In genomic region chr3:140844072-140844471, GRCh38 we compare ENCODE assay signal across 21 cellular contexts.
DNase-seq lines count a peak whose midpoint lies in the region; ATAC-seq, FAIRE-seq and TF ChIP-seq lines count a peak whose summit lies in the region.
"Had no signal": no experiment of that assay in that cellular context is flagged by ENCODE, and none has a peak within 500 bp of the region (broad histone marks: within the 10 kb centered on the region; RNA-seq: fewer than 3 reads in every experiment).

No MANE protein-coding gene starts in this region.

- H3K36me3 ChIP-seq in HepG2 (replicated peaks in 1 of 2; ENCODE audit: control insufficient read depth in 1 of 2, insufficient read depth in 2 of 2, low read length in 2 of 2): no peaks in the 10 kb centered on the region
- H3K36me3 ChIP-seq in right lobe of liver: no peaks in the 10 kb centered on the region
- no peaks in the 10 kb centered on the region for H3K36me3 ChIP-seq in MM.1S (replicated peaks; ENCODE audit: insufficient read depth, low read length)
- no peaks in the 10 kb centered on the region for H3K36me3 ChIP-seq in SK-N-MC (ENCODE audit: insufficient read depth, low read length)

- TF ChIP-seq CTCF in HepG2 (CRISPR knock-in tag; IDR thresholded peaks at IDR 0.05) (no peak), right lobe of liver (IDR thresholded peaks at IDR 0.05) (no peak), MM.1S (IDR thresholded peaks at IDR 0.05; ENCODE audit: low read length) (no peak)

- H3K9me2 ChIP-seq in MM.1S (replicated peaks; ENCODE audit: insufficient read depth, low read length): no peaks in the 10 kb centered on the region

- H3F3A ChIP-seq in MM.1S (ENCODE audit: insufficient read depth, low read length): peaks cover 33% of the 10 kb centered on the region

- 0% methylated on average over 1 of the region's 1 CpG for WGBS in HepG2 (ENCODE audit: low lambda C conversion rate)
- 90% methylated on average over 1 of the region's 1 CpG for WGBS in right lobe of liver (ENCODE audit: insufficient coverage, low coverage, low lambda C conversion rate, missing lambda C conversion rate)

- ATAC-seq in HepG2 (no peak), right lobe of liver (no peak), sciatic nerve (peak; percentile 34)
- ATAC-seq: SK-N-SH treated with all-trans-retinoic acid at 6 μM for 48 hours, T-cell had no signal

- CTCF ChIA-PET in HepG2 (lab: Yijun Ruan, JAX; ENCODE audit: low intra/inter-chr PET ratio, low total read pairs): no interaction called here

- BruUV-seq in HepG2 (replicated peaks; lab: Mats Ljungman, UMichigan): no TSS peak

- no peaks in the 10 kb centered on the region for H3K9me3 ChIP-seq in HepG2 (ENCODE audit: low read length)
- no peaks in the 10 kb centered on the region for H3K9me3 ChIP-seq in right lobe of liver
- H3K9me3 ChIP-seq in MM.1S (replicated peaks; ENCODE audit: insufficient read depth, low read length): no peaks in the 10 kb centered on the region
- H3K9me3 ChIP-seq in SK-N-MC (ENCODE audit: low read depth, low read length): no peaks in the 10 kb centered on the region
- H3K9me3 ChIP-seq: Caco-2 had no signal

- DNase-seq in HepG2 (ENCODE audit: low spot score) (no peak), right lobe of liver (no peak), MM.1S (no peak), SK-N-MC (ENCODE audit: low read depth, low spot score) (no peak), sciatic nerve (ENCODE audit: low spot score) (no peak), RKO (ENCODE audit: low spot score) (no peak)
- no peak for DNase-seq in stimulated activated CD4-positive, alpha-beta T cell treated with anti-CD3 and anti-CD28 coated beads, Interleukin-4, amount 100 ng/mL, for 24 hours
- DNase-seq in stimulated activated CD4-positive, alpha-beta T cell treated with anti-CD3 and anti-CD28 coated beads, Interleukin-4, amount 100 ng/mL, for 1 hour: no peak
- DNase-seq: Caco-2; CD4-positive, alpha-beta T cell; DMS 273 treated with DMSO at 0.1 percent for 48 hours; DMS79 treated with DMSO at 0.1 percent for 48 hours; KG1; NCI-H2029; NCI-H2171; NCI-H345; NCI-H524 treated with DMSO at 0.1 percent for 48 hours; PC-9; SIG-M5; T-cell had no signal

- H3K4me3 ChIP-seq in HepG2 (replicated peaks in 1 of 3; ENCODE audit: insufficient read depth in 1 of 3, low read depth in 2 of 3, low read length in 3 of 3): no peak overlapping the region
- no peak overlapping the region for H3K4me3 ChIP-seq in right lobe of liver
- H3K4me3 ChIP-seq in MM.1S (ENCODE audit: low read length): 0 out of 2 replicates have a peak overlapping the region, but pooled peaks have one; percentile 26
- peak overlapping the region; percentile 26 for H3K4me3 ChIP-seq in SK-N-MC
- H3K4me3 ChIP-seq: PC-9 had no signal

- H4K20me1 ChIP-seq in HepG2 (ENCODE audit: insufficient read depth, low read length): no peaks in the 10 kb centered on the region
- H4K20me1 ChIP-seq in MM.1S (ENCODE audit: insufficient read depth, low read length): no peaks in the 10 kb centered on the region

- H3K9ac ChIP-seq in HepG2 (ENCODE audit: insufficient read depth, low read depth, low read length) (no peak overlapping the region), MM.1S (ENCODE audit: low read length) (0 out of 2 replicates have a peak overlapping the region, but pooled peaks have one; percentile 5), SK-N-MC (ENCODE audit: insufficient read length) (no peak overlapping the region)

- H3K27ac ChIP-seq in HepG2 (ENCODE audit: extremely low read length, insufficient read depth, low read length) (no peak overlapping the region), right lobe of liver (no peak overlapping the region), MM.1S (ENCODE audit: low read length) (peak overlapping the region; percentile 50; the same call in 1 of the 2 replicates), SK-N-MC (no peak overlapping the region)
- H3K27ac ChIP-seq: PC-9 had no signal

- H3K79me2 ChIP-seq in HepG2 (ENCODE audit: insufficient read depth, low read length): no peaks in the 10 kb centered on the region
- H3K79me2 ChIP-seq in MM.1S (ENCODE audit: low read length): no peaks in the 10 kb centered on the region

- intact Hi-C loops in HepG2 (cut with micrococcal nuclease; ENCODE audit: unreplicated experiment): no loop called here
- intact Hi-C loops in right lobe of liver (cut with DNase I): no loop called here
- intact Hi-C loops in sciatic nerve (cut with DNase I): no loop called here

- TF ChIP-seq RAD21 in HepG2 (CRISPR knock-in tag; IDR thresholded peaks at IDR 0.05): no peak

- no peak for FAIRE-seq in HepG2 (lab: Jason Lieb, UNC)

- TF ChIP-seq POLR2A in HepG2 (IDR thresholded peaks at IDR 0.05; ENCODE audit: insufficient read depth in 1 of 2, low read depth in 2 of 2, low read length in 2 of 2) (no peak), right lobe of liver (IDR thresholded peaks at IDR 0.05) (no peak)

- H2AFZ ChIP-seq in HepG2 (ENCODE audit: low read length) (no peak overlapping the region), MM.1S (ENCODE audit: low read length) (no peak overlapping the region)
- H2AFZ ChIP-seq: PC-9 had no signal

- H3K4me2 ChIP-seq in HepG2 (ENCODE audit: low read depth, low read length): no peak overlapping the region
- peak overlapping the region; percentile 65 for H3K4me2 ChIP-seq in MM.1S (ENCODE audit: low read depth, low read length)
- H3K4me2 ChIP-seq: PC-9 had no signal

- in situ Hi-C loops in HepG2 (cut with HindIII; ENCODE audit: extremely low pct_ligation_motif_present, low pct_unique_long_range_greater_than_20kb): no loop called here

- H3K27me3 ChIP-seq in HepG2 (ENCODE audit: control insufficient read depth in 1 of 2, insufficient read depth in 2 of 2, low read length in 2 of 2): peaks cover 0 to 3% of the 10 kb centered on the region in 2 experiments; a peak in 2 of 5 replicates
- no peaks in the 10 kb centered on the region for H3K27me3 ChIP-seq in right lobe of liver
- no peaks in the 10 kb centered on the region for H3K27me3 ChIP-seq in MM.1S (replicated peaks; ENCODE audit: insufficient read depth, low read length)

- H3K4me1 ChIP-seq in HepG2 (ENCODE audit: insufficient read depth, low read length) (no peaks in the 10 kb centered on the region), right lobe of liver (no peaks in the 10 kb centered on the region), MM.1S (ENCODE audit: low read length) (peaks cover 45% of the 10 kb centered on the region)
- H3K4me1 ChIP-seq: Caco-2 had no signal

- TF ChIP-seq EP300 in HepG2 (IDR thresholded peaks at IDR 0.05; ENCODE audit: low read depth in 2 of 2, low read length in 2 of 2) (no peak), HepG2 (CRISPR knock-in tag; IDR thresholded peaks at IDR 0.05; ENCODE audit: borderline replicate concordance) (no peak)

- POLR2A ChIA-PET in HepG2 (lab: Yijun Ruan, JAX): no interaction called here

TF ChIP-seq in HepG2, 621 proteins besides CTCF, POLR2A, EP300 and RAD21:
- TF ChIP-seq ZNF850 (CRISPR knock-in tag; conservative IDR thresholded peaks at IDR 0.05) (no peak), ZHX2 (IDR thresholded peaks at IDR 0.05; ENCODE audit: low read depth) (no peak), ZHX2 (CRISPR knock-in tag; IDR thresholded peaks at IDR 0.05; ENCODE audit: borderline replicate concordance) (no peak), MAFF (IDR thresholded peaks at IDR 0.05; ENCODE audit: low read depth, low read length) (peak; percentile 83), RORA (CRISPR knock-in tag; IDR thresholded peaks at IDR 0.05) (no peak), MAFK (conservative IDR thresholded peaks at IDR 0.05 in 1 of 2, IDR thresholded peaks at IDR 0.05 in 1 of 2; ENCODE audit: low read length in 2 of 2) (peak; percentile 75 to 88; a peak in 3 of 4 replicates), ZNF205 (CRISPR knock-in tag; IDR thresholded peaks at IDR 0.05) (no peak)

Comparison
In these comparisons a context has a peak if more than half of its experiments do, and no peak if none do; other contexts are left out.
1. H3K4me3 ChIP-seq: peak in MM.1S (single experiment) and SK-N-MC (single experiment); none in HepG2 (0 of 3) and right lobe of liver (0 of 3).